ENCODE assay signal across 1 cellular context in the genomic region with DNA sequence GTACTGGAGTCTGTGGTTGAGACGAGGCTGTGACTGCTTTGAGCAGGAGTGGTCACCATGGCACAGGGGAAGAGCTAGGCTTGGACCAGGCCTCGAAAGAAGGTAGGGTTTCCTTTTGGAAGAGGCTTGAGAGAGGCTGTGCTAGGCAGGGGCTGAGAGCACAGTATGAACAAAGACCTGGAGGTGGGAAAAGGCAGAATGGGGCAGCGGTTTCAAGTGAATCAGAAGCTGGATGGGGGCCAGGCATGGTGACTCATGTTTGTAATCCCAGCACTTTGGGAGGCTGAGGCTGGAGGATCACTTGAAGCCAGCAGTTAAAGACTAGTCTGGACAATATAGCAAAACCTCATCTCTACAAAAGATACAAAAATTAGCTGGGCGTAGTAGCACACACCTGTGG.
TF ChIP-seq lines count a peak whose summit lies in the region.

No MANE protein-coding gene starts in this region.

TF ChIP-seq in K562, 482 proteins besides CTCF, POLR2A, EP300 and RAD21 (continued from another document and continues in another):
- TF ChIP-seq, protein P1, sequence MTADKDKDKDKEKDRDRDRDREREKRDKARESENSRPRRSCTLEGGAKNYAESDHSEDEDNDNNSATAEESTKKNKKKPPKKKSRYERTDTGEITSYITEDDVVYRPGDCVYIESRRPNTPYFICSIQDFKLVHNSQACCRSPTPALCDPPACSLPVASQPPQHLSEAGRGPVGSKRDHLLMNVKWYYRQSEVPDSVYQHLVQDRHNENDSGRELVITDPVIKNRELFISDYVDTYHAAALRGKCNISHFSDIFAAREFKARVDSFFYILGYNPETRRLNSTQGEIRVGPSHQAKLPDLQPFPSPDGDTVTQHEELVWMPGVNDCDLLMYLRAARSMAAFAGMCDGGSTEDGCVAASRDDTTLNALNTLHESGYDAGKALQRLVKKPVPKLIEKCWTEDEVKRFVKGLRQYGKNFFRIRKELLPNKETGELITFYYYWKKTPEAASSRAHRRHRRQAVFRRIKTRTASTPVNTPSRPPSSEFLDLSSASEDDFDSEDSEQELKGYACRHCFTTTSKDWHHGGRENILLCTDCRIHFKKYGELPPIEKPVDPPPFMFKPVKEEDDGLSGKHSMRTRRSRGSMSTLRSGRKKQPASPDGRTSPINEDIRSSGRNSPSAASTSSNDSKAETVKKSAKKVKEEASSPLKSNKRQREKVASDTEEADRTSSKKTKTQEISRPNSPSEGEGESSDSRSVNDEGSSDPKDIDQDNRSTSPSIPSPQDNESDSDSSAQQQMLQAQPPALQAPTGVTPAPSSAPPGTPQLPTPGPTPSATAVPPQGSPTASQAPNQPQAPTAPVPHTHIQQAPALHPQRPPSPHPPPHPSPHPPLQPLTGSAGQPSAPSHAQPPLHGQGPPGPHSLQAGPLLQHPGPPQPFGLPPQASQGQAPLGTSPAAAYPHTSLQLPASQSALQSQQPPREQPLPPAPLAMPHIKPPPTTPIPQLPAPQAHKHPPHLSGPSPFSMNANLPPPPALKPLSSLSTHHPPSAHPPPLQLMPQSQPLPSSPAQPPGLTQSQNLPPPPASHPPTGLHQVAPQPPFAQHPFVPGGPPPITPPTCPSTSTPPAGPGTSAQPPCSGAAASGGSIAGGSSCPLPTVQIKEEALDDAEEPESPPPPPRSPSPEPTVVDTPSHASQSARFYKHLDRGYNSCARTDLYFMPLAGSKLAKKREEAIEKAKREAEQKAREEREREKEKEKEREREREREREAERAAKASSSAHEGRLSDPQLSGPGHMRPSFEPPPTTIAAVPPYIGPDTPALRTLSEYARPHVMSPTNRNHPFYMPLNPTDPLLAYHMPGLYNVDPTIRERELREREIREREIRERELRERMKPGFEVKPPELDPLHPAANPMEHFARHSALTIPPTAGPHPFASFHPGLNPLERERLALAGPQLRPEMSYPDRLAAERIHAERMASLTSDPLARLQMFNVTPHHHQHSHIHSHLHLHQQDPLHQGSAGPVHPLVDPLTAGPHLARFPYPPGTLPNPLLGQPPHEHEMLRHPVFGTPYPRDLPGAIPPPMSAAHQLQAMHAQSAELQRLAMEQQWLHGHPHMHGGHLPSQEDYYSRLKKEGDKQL (CRISPR knock-in tag; IDR thresholded peaks at IDR 0.05; ENCODE audit: borderline replicate concordance), result no peak
- TF ChIP-seq PRPF4 (IDR thresholded peaks at IDR 0.05; ENCODE audit: insufficient read depth, low read depth, low read length, poor library complexity, severe bottlenecking) (no peak), SIRT6 (IDR thresholded peaks at IDR 0.05; ENCODE audit: low read depth, low read length) (no peak), MCM5 (IDR thresholded peaks at IDR 0.05; ENCODE audit: low read depth) (no peak), BACH1 (tag; IDR thresholded peaks at IDR 0.05) (no peak), ZNF124 (CRISPR knock-in tag; IDR thresholded peaks at IDR 0.05) (no peak), MTA3 (IDR thresholded peaks at IDR 0.05; ENCODE audit: borderline replicate concordance) (0 out of 2 replicates have a peak, but pooled peaks have one; percentile 35), SNRNP70 (optimal IDR thresholded peaks at IDR 0.05; ENCODE audit: low read depth, low read length) (no peak), PCBP1 (IDR thresholded peaks at IDR 0.05; ENCODE audit: low read depth, low read length, poor library complexity, severe bottlenecking) (no peak), ZNF324 (CRISPR knock-in tag; IDR thresholded peaks at IDR 0.05) (no peak), ZNF175 (CRISPR knock-in tag; IDR thresholded peaks at IDR 0.05; ENCODE audit: low read depth) (no peak), BRD4 (IDR thresholded peaks at IDR 0.05) (no peak), ZNF347 (CRISPR knock-in tag; IDR thresholded peaks at IDR 0.05; ENCODE audit: low read depth) (no peak), EWSR1 (IDR thresholded peaks at IDR 0.05; ENCODE audit: borderline replicate concordance, low read depth, partially characterized antibody) (no peak), SIN3B (IDR thresholded peaks at IDR 0.05; ENCODE audit: low read depth) (no peak), HCFC1 (IDR thresholded peaks at IDR 0.05; ENCODE audit: low read depth, low read length) (no peak), RBFOX2 (IDR thresholded peaks at IDR 0.05; ENCODE audit: low read depth, low read length) (no peak), PML (IDR thresholded peaks at IDR 0.05; ENCODE audit: low read length) (no peak), HIVEP1 (CRISPR knock-in tag; IDR thresholded peaks at IDR 0.05) (no peak), MYNN (IDR thresholded peaks at IDR 0.05) (no peak), MYNN (CRISPR knock-in tag; IDR thresholded peaks at IDR 0.05) (no peak), KLF10 (CRISPR knock-in tag; IDR thresholded peaks at IDR 0.05) (no peak), PHF20 (IDR thresholded peaks at IDR 0.05; ENCODE audit: partially characterized antibody) (no peak), ZNF431 (CRISPR knock-in tag; IDR thresholded peaks at IDR 0.05) (no peak), ATF7 (IDR thresholded peaks at IDR 0.05) (0 out of 2 replicates have a peak, but pooled peaks have one; percentile 44)
- TF ChIP-seq, protein P2, sequence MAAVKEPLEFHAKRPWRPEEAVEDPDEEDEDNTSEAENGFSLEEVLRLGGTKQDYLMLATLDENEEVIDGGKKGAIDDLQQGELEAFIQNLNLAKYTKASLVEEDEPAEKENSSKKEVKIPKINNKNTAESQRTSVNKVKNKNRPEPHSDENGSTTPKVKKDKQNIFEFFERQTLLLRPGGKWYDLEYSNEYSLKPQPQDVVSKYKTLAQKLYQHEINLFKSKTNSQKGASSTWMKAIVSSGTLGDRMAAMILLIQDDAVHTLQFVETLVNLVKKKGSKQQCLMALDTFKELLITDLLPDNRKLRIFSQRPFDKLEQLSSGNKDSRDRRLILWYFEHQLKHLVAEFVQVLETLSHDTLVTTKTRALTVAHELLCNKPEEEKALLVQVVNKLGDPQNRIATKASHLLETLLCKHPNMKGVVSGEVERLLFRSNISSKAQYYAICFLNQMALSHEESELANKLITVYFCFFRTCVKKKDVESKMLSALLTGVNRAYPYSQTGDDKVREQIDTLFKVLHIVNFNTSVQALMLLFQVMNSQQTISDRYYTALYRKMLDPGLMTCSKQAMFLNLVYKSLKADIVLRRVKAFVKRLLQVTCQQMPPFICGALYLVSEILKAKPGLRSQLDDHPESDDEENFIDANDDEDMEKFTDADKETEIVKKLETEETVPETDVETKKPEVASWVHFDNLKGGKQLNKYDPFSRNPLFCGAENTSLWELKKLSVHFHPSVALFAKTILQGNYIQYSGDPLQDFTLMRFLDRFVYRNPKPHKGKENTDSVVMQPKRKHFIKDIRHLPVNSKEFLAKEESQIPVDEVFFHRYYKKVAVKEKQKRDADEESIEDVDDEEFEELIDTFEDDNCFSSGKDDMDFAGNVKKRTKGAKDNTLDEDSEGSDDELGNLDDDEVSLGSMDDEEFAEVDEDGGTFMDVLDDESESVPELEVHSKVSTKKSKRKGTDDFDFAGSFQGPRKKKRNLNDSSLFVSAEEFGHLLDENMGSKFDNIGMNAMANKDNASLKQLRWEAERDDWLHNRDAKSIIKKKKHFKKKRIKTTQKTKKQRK (IDR thresholded peaks at IDR 0.05; ENCODE audit: borderline replicate concordance, low read depth, low read length), result no peak
- TF ChIP-seq, protein P3, sequence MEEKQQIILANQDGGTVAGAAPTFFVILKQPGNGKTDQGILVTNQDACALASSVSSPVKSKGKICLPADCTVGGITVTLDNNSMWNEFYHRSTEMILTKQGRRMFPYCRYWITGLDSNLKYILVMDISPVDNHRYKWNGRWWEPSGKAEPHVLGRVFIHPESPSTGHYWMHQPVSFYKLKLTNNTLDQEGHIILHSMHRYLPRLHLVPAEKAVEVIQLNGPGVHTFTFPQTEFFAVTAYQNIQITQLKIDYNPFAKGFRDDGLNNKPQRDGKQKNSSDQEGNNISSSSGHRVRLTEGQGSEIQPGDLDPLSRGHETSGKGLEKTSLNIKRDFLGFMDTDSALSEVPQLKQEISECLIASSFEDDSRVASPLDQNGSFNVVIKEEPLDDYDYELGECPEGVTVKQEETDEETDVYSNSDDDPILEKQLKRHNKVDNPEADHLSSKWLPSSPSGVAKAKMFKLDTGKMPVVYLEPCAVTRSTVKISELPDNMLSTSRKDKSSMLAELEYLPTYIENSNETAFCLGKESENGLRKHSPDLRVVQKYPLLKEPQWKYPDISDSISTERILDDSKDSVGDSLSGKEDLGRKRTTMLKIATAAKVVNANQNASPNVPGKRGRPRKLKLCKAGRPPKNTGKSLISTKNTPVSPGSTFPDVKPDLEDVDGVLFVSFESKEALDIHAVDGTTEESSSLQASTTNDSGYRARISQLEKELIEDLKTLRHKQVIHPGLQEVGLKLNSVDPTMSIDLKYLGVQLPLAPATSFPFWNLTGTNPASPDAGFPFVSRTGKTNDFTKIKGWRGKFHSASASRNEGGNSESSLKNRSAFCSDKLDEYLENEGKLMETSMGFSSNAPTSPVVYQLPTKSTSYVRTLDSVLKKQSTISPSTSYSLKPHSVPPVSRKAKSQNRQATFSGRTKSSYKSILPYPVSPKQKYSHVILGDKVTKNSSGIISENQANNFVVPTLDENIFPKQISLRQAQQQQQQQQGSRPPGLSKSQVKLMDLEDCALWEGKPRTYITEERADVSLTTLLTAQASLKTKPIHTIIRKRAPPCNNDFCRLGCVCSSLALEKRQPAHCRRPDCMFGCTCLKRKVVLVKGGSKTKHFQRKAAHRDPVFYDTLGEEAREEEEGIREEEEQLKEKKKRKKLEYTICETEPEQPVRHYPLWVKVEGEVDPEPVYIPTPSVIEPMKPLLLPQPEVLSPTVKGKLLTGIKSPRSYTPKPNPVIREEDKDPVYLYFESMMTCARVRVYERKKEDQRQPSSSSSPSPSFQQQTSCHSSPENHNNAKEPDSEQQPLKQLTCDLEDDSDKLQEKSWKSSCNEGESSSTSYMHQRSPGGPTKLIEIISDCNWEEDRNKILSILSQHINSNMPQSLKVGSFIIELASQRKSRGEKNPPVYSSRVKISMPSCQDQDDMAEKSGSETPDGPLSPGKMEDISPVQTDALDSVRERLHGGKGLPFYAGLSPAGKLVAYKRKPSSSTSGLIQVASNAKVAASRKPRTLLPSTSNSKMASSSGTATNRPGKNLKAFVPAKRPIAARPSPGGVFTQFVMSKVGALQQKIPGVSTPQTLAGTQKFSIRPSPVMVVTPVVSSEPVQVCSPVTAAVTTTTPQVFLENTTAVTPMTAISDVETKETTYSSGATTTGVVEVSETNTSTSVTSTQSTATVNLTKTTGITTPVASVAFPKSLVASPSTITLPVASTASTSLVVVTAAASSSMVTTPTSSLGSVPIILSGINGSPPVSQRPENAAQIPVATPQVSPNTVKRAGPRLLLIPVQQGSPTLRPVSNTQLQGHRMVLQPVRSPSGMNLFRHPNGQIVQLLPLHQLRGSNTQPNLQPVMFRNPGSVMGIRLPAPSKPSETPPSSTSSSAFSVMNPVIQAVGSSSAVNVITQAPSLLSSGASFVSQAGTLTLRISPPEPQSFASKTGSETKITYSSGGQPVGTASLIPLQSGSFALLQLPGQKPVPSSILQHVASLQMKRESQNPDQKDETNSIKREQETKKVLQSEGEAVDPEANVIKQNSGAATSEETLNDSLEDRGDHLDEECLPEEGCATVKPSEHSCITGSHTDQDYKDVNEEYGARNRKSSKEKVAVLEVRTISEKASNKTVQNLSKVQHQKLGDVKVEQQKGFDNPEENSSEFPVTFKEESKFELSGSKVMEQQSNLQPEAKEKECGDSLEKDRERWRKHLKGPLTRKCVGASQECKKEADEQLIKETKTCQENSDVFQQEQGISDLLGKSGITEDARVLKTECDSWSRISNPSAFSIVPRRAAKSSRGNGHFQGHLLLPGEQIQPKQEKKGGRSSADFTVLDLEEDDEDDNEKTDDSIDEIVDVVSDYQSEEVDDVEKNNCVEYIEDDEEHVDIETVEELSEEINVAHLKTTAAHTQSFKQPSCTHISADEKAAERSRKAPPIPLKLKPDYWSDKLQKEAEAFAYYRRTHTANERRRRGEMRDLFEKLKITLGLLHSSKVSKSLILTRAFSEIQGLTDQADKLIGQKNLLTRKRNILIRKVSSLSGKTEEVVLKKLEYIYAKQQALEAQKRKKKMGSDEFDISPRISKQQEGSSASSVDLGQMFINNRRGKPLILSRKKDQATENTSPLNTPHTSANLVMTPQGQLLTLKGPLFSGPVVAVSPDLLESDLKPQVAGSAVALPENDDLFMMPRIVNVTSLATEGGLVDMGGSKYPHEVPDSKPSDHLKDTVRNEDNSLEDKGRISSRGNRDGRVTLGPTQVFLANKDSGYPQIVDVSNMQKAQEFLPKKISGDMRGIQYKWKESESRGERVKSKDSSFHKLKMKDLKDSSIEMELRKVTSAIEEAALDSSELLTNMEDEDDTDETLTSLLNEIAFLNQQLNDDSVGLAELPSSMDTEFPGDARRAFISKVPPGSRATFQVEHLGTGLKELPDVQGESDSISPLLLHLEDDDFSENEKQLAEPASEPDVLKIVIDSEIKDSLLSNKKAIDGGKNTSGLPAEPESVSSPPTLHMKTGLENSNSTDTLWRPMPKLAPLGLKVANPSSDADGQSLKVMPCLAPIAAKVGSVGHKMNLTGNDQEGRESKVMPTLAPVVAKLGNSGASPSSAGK (IDR thresholded peaks at IDR 0.05), result no peak
- TF ChIP-seq, protein P4, sequence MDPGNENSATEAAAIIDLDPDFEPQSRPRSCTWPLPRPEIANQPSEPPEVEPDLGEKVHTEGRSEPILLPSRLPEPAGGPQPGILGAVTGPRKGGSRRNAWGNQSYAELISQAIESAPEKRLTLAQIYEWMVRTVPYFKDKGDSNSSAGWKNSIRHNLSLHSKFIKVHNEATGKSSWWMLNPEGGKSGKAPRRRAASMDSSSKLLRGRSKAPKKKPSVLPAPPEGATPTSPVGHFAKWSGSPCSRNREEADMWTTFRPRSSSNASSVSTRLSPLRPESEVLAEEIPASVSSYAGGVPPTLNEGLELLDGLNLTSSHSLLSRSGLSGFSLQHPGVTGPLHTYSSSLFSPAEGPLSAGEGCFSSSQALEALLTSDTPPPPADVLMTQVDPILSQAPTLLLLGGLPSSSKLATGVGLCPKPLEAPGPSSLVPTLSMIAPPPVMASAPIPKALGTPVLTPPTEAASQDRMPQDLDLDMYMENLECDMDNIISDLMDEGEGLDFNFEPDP (CRISPR knock-in tag; IDR thresholded peaks at IDR 0.05), result no peak
- TF ChIP-seq, protein P5, sequence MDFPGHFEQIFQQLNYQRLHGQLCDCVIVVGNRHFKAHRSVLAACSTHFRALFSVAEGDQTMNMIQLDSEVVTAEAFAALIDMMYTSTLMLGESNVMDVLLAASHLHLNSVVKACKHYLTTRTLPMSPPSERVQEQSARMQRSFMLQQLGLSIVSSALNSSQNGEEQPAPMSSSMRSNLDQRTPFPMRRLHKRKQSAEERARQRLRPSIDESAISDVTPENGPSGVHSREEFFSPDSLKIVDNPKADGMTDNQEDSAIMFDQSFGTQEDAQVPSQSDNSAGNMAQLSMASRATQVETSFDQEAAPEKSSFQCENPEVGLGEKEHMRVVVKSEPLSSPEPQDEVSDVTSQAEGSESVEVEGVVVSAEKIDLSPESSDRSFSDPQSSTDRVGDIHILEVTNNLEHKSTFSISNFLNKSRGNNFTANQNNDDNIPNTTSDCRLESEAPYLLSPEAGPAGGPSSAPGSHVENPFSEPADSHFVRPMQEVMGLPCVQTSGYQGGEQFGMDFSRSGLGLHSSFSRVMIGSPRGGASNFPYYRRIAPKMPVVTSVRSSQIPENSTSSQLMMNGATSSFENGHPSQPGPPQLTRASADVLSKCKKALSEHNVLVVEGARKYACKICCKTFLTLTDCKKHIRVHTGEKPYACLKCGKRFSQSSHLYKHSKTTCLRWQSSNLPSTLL (IDR thresholded peaks at IDR 0.05), result no peak
- TF ChIP-seq, protein P6, sequence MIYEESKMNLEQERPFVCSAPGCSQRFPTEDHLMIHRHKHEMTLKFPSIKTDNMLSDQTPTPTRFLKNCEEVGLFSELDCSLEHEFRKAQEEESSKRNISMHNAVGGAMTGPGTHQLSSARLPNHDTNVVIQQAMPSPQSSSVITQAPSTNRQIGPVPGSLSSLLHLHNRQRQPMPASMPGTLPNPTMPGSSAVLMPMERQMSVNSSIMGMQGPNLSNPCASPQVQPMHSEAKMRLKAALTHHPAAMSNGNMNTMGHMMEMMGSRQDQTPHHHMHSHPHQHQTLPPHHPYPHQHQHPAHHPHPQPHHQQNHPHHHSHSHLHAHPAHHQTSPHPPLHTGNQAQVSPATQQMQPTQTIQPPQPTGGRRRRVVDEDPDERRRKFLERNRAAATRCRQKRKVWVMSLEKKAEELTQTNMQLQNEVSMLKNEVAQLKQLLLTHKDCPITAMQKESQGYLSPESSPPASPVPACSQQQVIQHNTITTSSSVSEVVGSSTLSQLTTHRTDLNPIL (CRISPR knock-in tag; IDR thresholded peaks at IDR 0.05), result no peak
